Comparison of ENCODE assay signal across 8 cellular contexts in the genomic region with DNA sequence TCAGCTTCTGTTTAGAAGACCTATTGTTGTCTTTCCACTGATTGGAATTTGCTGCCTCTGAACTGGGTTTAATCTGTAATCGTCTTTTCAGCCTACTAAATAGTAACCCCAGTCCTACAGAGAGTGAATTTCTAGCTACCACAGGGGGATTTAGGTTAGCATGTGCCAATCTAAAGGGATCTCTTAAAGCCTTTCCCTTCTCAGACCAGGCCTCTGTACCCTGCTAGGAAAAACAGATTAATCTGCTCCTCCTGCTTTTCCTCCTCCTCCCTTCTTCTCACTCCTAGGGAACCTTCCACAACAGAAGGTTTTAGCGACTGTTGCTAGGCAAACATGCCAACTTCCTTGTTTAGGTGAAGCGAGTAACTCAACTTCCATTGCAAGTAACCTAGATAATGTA. TPM values are rescaled to one million over a fixed set of nuclear protein-coding genes. Genes with fewer than 3 reads are reported as not detected.
DNase-seq lines count a peak whose midpoint lies in the region; ATAC-seq, FAIRE-seq and TF ChIP-seq lines count a peak whose summit lies in the region.

No MANE protein-coding gene starts in this region.

- TF ChIP-seq CTCF in astrocyte (IDR thresholded peaks at IDR 0.05; ENCODE audit: insufficient read depth, low read depth, low read length) (no peak), thyroid gland (IDR thresholded peaks at IDR 0.05) (no peak)

- FAIRE-seq in astrocyte (lab: Jason Lieb, UNC): no peak

- H3K4me3 ChIP-seq in astrocyte (ENCODE audit: insufficient read depth, low read depth, low read length) (no peak overlapping the region), subcutaneous abdominal adipose tissue (ENCODE audit: low read depth in 1 of 5, low read length in 5 of 5) (no peak overlapping the region), thyroid gland (replicated peaks in 1 of 3) (no peak overlapping the region)

- H3K27me3 ChIP-seq in astrocyte (ENCODE audit: insufficient read depth, low read length) (no peaks in the 10 kb centered on the region), subcutaneous abdominal adipose tissue (ENCODE audit: control insufficient read depth in 5 of 5, insufficient read depth in 4 of 5, low read length in 5 of 5) (no peaks in the 10 kb centered on the region), thyroid gland (no peaks in the 10 kb centered on the region)

- H2AFZ ChIP-seq in astrocyte (ENCODE audit: low read depth, low read length): peak overlapping the region; percentile 44

- H3K27ac Mint-ChIP-seq in astrocyte (ENCODE audit: unreplicated experiment): peak overlapping the region; percentile 100

- H3K27ac ChIP-seq in astrocyte (ENCODE audit: low read depth, low read length) (no peak overlapping the region), subcutaneous abdominal adipose tissue (ENCODE audit: low read depth, low read length) (peak overlapping the region; percentile 97), thyroid gland (peak overlapping the region in 1 of 3 donors; percentile 88)

- H3K36me3 ChIP-seq in ES-I3 (ENCODE audit: insufficient read depth, low read length): no peaks in the 10 kb centered on the region
- H3K36me3 ChIP-seq in astrocyte (ENCODE audit: insufficient read depth, low read length): no peaks in the 10 kb centered on the region
- no peaks in the 10 kb centered on the region for H3K36me3 ChIP-seq in subcutaneous abdominal adipose tissue (ENCODE audit: control insufficient read depth in 5 of 5, insufficient read depth in 5 of 5, low read length in 5 of 5)
- no peaks in the 10 kb centered on the region for H3K36me3 ChIP-seq in thyroid gland

- ATAC-seq in HG03095 (IDR thresholded peaks at IDR 0.05; ENCODE audit: unreplicated experiment): no peak

- no peak for TF ChIP-seq POLR2A in thyroid gland (IDR thresholded peaks at IDR 0.05)

- H3K4me1 ChIP-seq in ES-I3 (ENCODE audit: insufficient read depth, low read length) (peaks cover 12% of the 10 kb centered on the region), astrocyte (ENCODE audit: insufficient read depth, low read length) (peaks cover 14% of the 10 kb centered on the region), subcutaneous abdominal adipose tissue (ENCODE audit: control insufficient read depth in 5 of 5, insufficient read depth in 5 of 5, low read length in 5 of 5) (peaks cover 4 to 39% (median 36%) of the 10 kb centered on the region in 5 donors), thyroid gland (peaks cover 22 to 24% of the 10 kb centered on the region in 2 donors)

- peak overlapping the region; percentile 90 for H3K4me2 ChIP-seq in astrocyte (ENCODE audit: low read length)

- intact Hi-C loops in thyroid gland (cut with DNase I): no loop called here

- peaks cover 26% of the 10 kb centered on the region for H3K4me1 Mint-ChIP-seq in astrocyte (ENCODE audit: low read depth, unreplicated experiment)

- DNase-seq in NCI-H226: peak; percentile 81
- no peak for DNase-seq in astrocyte (ENCODE audit: low read depth)
- peak; percentile 17 for DNase-seq in iris pigment epithelial cell (ENCODE audit: low read depth)
- no peak for DNase-seq in thyroid gland
- DNase-seq in activated CD4-positive, alpha-beta T cell treated with anti-CD3 and anti-CD28 coated beads for 4 hours: no peak

- peaks cover 38% of the 10 kb centered on the region for H3K79me2 ChIP-seq in astrocyte (ENCODE audit: insufficient read depth, low read length)

- 61 to 69% methylated on average over 3 of the region's 3 CpGs for WGBS in thyroid gland, 2 donors

- no peaks in the 10 kb centered on the region for H3K9me3 Mint-ChIP-seq in astrocyte (ENCODE audit: unreplicated experiment)

- no peaks in the 10 kb centered on the region for H3K9me3 ChIP-seq in ES-I3 (ENCODE audit: control insufficient read depth, insufficient read depth, low read length)
- no peaks in the 10 kb centered on the region for H3K9me3 ChIP-seq in astrocyte (ENCODE audit: insufficient read depth, low read depth, low read length)
- H3K9me3 ChIP-seq in subcutaneous abdominal adipose tissue (ENCODE audit: control insufficient read depth in 5 of 5, low read length in 5 of 5): no peaks in the 10 kb centered on the region
- no peaks in the 10 kb centered on the region for H3K9me3 ChIP-seq in thyroid gland

- H4K20me1 ChIP-seq in astrocyte (ENCODE audit: insufficient read depth, low read length): peaks cover 26% of the 10 kb centered on the region

- H3K9ac ChIP-seq in ES-I3 (ENCODE audit: low read depth, low read length) (peak overlapping the region; percentile 85; the same call in 1 of the 2 replicates), astrocyte (ENCODE audit: low read length) (peak overlapping the region; percentile 92), subcutaneous abdominal adipose tissue (ENCODE audit: low read length in 5 of 5) (peak overlapping the region in 2 of 5 donors; percentile 96 to 98)

- peaks cover 2% of the 10 kb centered on the region for H3K36me3 Mint-ChIP-seq in astrocyte (ENCODE audit: low read depth, unreplicated experiment)

- H3K27me3 Mint-ChIP-seq in astrocyte (ENCODE audit: low read depth, unreplicated experiment): peaks cover 3% of the 10 kb centered on the region

- H3K4me3 Mint-ChIP-seq in astrocyte (ENCODE audit: unreplicated experiment): peak overlapping the region; percentile 95

RNA-seq across cellular contexts. Expression of a gene that starts 1.3 kb away (rescaled TPM):
- total RNA-seq in astrocyte (31.2 and 38.1 TPM in 2 replicates), thyroid gland (10 to 100 TPM; 30.4 to 55.1 (median 41.4) TPM)

Comparison
In these comparisons a context has a peak if more than half of its experiments do, and no peak if none do; other contexts are left out.
1. DNase-seq: peak in NCI-H226 (single experiment) and iris pigment epithelial cell (single experiment); none in astrocyte (single experiment), thyroid gland (0 of 2) and activated CD4-positive, alpha-beta T cell treated with anti-CD3 and anti-CD28 coated beads for 4 hours (0 of 2).